Comparison of ENCODE assay signal across 1 cellular context in genomic region chr2:189440644-189440946, GRCh38.
A peak's percentile ranks its signal among the peaks of the same experiment; 100 is the strongest.
TF ChIP-seq lines count a peak whose summit lies in the region.

No MANE protein-coding gene starts in this region.

TF ChIP-seq in HepG2, 621 proteins besides CTCF, POLR2A, EP300 and RAD21 (continued from another document and continues in another):
- no peak for TF ChIP-seq CEBPZ (IDR thresholded peaks at IDR 0.05; ENCODE audit: low read length)
- TF ChIP-seq ZFAT (CRISPR knock-in tag; conservative IDR thresholded peaks at IDR 0.05), result no peak
- TF ChIP-seq ZNF280D (CRISPR knock-in tag; IDR thresholded peaks at IDR 0.05), result no peak
- TF ChIP-seq TFAP4 (IDR thresholded peaks at IDR 0.05; ENCODE audit: borderline replicate concordance, low read depth), result no peak
- no peak for TF ChIP-seq ZNF557 (CRISPR knock-in tag; IDR thresholded peaks at IDR 0.05)
- 0 out of 2 replicates have a peak, but pooled peaks have one; percentile 11 for TF ChIP-seq STAG1 (CRISPR knock-in tag; IDR thresholded peaks at IDR 0.05)
- TF ChIP-seq ZNF329 (CRISPR knock-in tag; IDR thresholded peaks at IDR 0.05; ENCODE audit: low read depth), result no peak
- TF ChIP-seq STAT6 (CRISPR knock-in tag; IDR thresholded peaks at IDR 0.05; ENCODE audit: borderline replicate concordance), result no peak
- TF ChIP-seq ZNF672 (CRISPR knock-in tag; IDR thresholded peaks at IDR 0.05), result no peak
- TF ChIP-seq ZNF790 (CRISPR knock-in tag; IDR thresholded peaks at IDR 0.05; ENCODE audit: borderline replicate concordance), result no peak
- no peak for TF ChIP-seq GFI1 (CRISPR knock-in tag; IDR thresholded peaks at IDR 0.05; ENCODE audit: borderline replicate concordance)
- no peak; the same call in 1 of the 2 replicates for TF ChIP-seq ZNF136 (CRISPR knock-in tag; IDR thresholded peaks at IDR 0.05; ENCODE audit: low read depth)
- no peak for TF ChIP-seq ZFP36L2 (CRISPR knock-in tag; IDR thresholded peaks at IDR 0.05)
- no peak for TF ChIP-seq NFYC (CRISPR knock-in tag; IDR thresholded peaks at IDR 0.05)
- TF ChIP-seq CEBPB (IDR thresholded peaks at IDR 0.05; ENCODE audit: borderline replicate concordance, low read depth, low read length), result no peak
- TF ChIP-seq ZNF260 (CRISPR knock-in tag; IDR thresholded peaks at IDR 0.05; ENCODE audit: borderline replicate concordance, low read depth), result no peak
- TF ChIP-seq FOXM1 (CRISPR knock-in tag; IDR thresholded peaks at IDR 0.05), result 0 out of 2 replicates have a peak, but pooled peaks have one; percentile 17
- TF ChIP-seq ERF (CRISPR knock-in tag; IDR thresholded peaks at IDR 0.05), result no peak
- TF ChIP-seq ZNF430 (CRISPR knock-in tag; IDR thresholded peaks at IDR 0.05), result no peak
- TF ChIP-seq ZNF414 (CRISPR knock-in tag; IDR thresholded peaks at IDR 0.05), result no peak
- TF ChIP-seq SRY (CRISPR knock-in tag; IDR thresholded peaks at IDR 0.05), result no peak
- TF ChIP-seq NR2F1 (CRISPR knock-in tag; IDR thresholded peaks at IDR 0.05), result peak in 1 of 2 experiments; percentile 4; a peak in 1 of 4 replicates
- TF ChIP-seq GATA4 (IDR thresholded peaks at IDR 0.05; ENCODE audit: borderline replicate concordance, low read depth), result peak; percentile 55; the same call in 1 of the 2 replicates
- TF ChIP-seq ZNF317 (CRISPR knock-in tag; IDR thresholded peaks at IDR 0.05), result no peak
- 0 out of 2 replicates have a peak, but pooled peaks have one; percentile 26 for TF ChIP-seq TP53 (CRISPR knock-in tag; conservative IDR thresholded peaks at IDR 0.05)
- no peak for TF ChIP-seq ZNF335 (CRISPR knock-in tag; IDR thresholded peaks at IDR 0.05)
- TF ChIP-seq RORA (CRISPR knock-in tag; IDR thresholded peaks at IDR 0.05), result no peak
- TF ChIP-seq DPF2 (CRISPR knock-in tag; IDR thresholded peaks at IDR 0.05; ENCODE audit: borderline replicate concordance, low read depth), result no peak
- no peak for TF ChIP-seq ZFP91 (CRISPR knock-in tag; IDR thresholded peaks at IDR 0.05; ENCODE audit: borderline replicate concordance)
- TF ChIP-seq IKZF4 (CRISPR knock-in tag; IDR thresholded peaks at IDR 0.05; ENCODE audit: borderline replicate concordance, low read depth, not compliant biosample characterization), result no peak
- TF ChIP-seq DR1 (CRISPR knock-in tag; IDR thresholded peaks at IDR 0.05), result 0 out of 2 replicates have a peak, but pooled peaks have one; percentile 4
- no peak for TF ChIP-seq ZSCAN12 (CRISPR knock-in tag; IDR thresholded peaks at IDR 0.05)
- no peak for TF ChIP-seq ZNF256 (CRISPR knock-in tag; conservative IDR thresholded peaks at IDR 0.05)
- TF ChIP-seq MTERF4 (CRISPR knock-in tag; IDR thresholded peaks at IDR 0.05), result no peak
- TF ChIP-seq GLI4 (CRISPR knock-in tag; IDR thresholded peaks at IDR 0.05; ENCODE audit: borderline replicate concordance), result no peak
- no peak for TF ChIP-seq ZBTB20 (CRISPR knock-in tag; IDR thresholded peaks at IDR 0.05; ENCODE audit: borderline replicate concordance, low read depth)
- TF ChIP-seq STAT5B (CRISPR knock-in tag; IDR thresholded peaks at IDR 0.05), result no peak
- TF ChIP-seq FUBP1 (CRISPR knock-in tag; IDR thresholded peaks at IDR 0.05; ENCODE audit: borderline replicate concordance), result no peak
- 0 out of 2 replicates have a peak, but pooled peaks have one; percentile 24 for TF ChIP-seq DNMT3B (CRISPR knock-in tag; conservative IDR thresholded peaks at IDR 0.05)
- TF ChIP-seq ZBTB44 (CRISPR knock-in tag; IDR thresholded peaks at IDR 0.05), result no peak
- TF ChIP-seq ZNF777 (CRISPR knock-in tag; IDR thresholded peaks at IDR 0.05), result peak; percentile 43; the same call in 1 of the 2 replicates
- TF ChIP-seq MBD4 (IDR thresholded peaks at IDR 0.05; ENCODE audit: borderline replicate concordance, low read length), result peak; percentile 75; the same call in 1 of the 2 replicates
- TF ChIP-seq ISL2 (CRISPR knock-in tag; IDR thresholded peaks at IDR 0.05), result 0 out of 2 replicates have a peak, but pooled peaks have one; percentile 18
- no peak for TF ChIP-seq ZMAT5 (CRISPR knock-in tag; IDR thresholded peaks at IDR 0.05; ENCODE audit: borderline replicate concordance, low read depth)
- no peak for TF ChIP-seq NCOA5 (CRISPR knock-in tag; IDR thresholded peaks at IDR 0.05)
- TF ChIP-seq ZNF124 (CRISPR knock-in tag; IDR thresholded peaks at IDR 0.05), result no peak
- TF ChIP-seq SMAD9 (CRISPR knock-in tag; IDR thresholded peaks at IDR 0.05), result peak; percentile 79; the same call in 1 of the 2 replicates
- TF ChIP-seq ISX (CRISPR knock-in tag; conservative IDR thresholded peaks at IDR 0.05), result peak; percentile 58; the same call in 1 of the 2 replicates
- TF ChIP-seq FOXP1 (IDR thresholded peaks at IDR 0.05), result no peak
- no peak for TF ChIP-seq FOXP1 (CRISPR knock-in tag; IDR thresholded peaks at IDR 0.05)
- TF ChIP-seq ZBTB42 (CRISPR knock-in tag; IDR thresholded peaks at IDR 0.05), result 0 out of 2 replicates have a peak, but pooled peaks have one; percentile 16
